Comparison of ENCODE assay signal across 1 cellular context in genomic region chr14:103058209-103059055, GRCh38.
TF ChIP-seq lines count a peak whose summit lies in the region.

No MANE protein-coding gene starts in this region.

TF ChIP-seq in H1, 55 proteins besides CTCF, POLR2A, EP300 and RAD21:
- TF ChIP-seq ASH2L (IDR thresholded peaks at IDR 0.05; ENCODE audit: low read length) (peak; percentile 16), BACH1 (IDR thresholded peaks at IDR 0.05; ENCODE audit: low read length) (no peak), TEAD4 (IDR thresholded peaks at IDR 0.05; ENCODE audit: low read depth, low read length) (no peak)
TF ChIP-seq in H1: peak in this region for 1.
